ENCODE assay signal across 8 cellular contexts in the genomic region with DNA sequence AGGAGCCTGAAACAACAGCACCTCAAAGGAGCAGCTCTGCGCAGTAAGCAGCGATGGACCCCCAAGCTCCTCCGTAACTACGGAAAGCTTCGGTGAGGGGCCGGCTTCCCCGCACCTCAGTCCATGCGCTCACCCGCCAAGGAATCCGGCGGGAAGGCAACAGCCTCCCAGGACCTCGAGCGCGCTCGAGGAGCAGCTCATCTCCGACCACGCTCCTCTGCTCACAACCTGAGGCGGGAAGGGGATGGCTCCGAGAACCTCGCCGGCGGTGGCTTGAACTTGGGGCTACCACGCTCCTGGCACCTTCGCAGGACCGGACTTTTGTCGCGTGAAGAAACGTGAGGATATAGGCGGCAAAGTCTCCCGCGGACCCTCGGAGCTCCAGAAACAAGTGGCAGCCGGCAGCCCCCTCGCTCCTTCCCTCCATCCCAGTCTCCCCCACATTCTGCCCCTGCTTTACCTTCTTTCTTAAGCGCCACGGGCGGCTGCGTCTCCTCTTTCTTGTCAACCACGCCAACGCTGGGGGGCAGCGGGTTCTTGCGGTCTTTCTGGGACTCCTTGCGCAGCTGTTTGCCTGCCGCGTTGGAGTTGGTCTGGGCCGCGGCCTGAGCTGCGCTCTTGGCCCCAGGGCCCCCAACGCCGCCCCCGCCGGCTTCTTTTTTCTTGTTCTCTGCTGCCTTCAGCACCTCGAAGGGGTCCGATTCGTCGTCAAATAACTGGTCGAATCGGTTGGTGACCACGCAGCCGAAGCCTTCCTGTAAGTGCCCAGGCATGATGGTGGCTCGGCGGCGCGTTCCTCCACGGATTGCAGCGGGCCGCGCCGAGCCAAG. TPM values are rescaled to one million over a fixed set of nuclear protein-coding genes. Genes with fewer than 3 reads are reported as not detected.
A peak's percentile ranks its signal among the peaks of the same experiment; 100 is the strongest.
DNase-seq lines count a peak whose midpoint lies in the region; ATAC-seq, FAIRE-seq and TF ChIP-seq lines count a peak whose summit lies in the region.

No MANE protein-coding gene starts in this region.

- no peak for TF ChIP-seq CTCF in H1 (IDR thresholded peaks at IDR 0.05; ENCODE audit: control extremely low read depth in 1 of 3, insufficient read depth in 1 of 3, low read depth in 1 of 3, low read length in 3 of 3)

- peak overlapping the region; percentile 96 for H3K4ac ChIP-seq in H1 (replicated peaks; ENCODE audit: insufficient read length, low read depth, low read length)

- H3K4me2 ChIP-seq in H1 (ENCODE audit: insufficient read depth in 1 of 2, low read depth in 2 of 2, low read length in 2 of 2), result peak overlapping the region; percentile 69 to 91

- no peak overlapping the region for H2BK120ac ChIP-seq in H1 (replicated peaks; ENCODE audit: low read depth, low read length)

- peaks cover 50% of the 10 kb centered on the region for H3K4me1 Mint-ChIP-seq in activated CD4-positive, alpha-beta T cell treated with anti-CD3 and anti-CD28 coated beads, Interleukin-2, amount 10 ng/mL, durations not matched to agents 24 days and 14 days
- peaks cover 24 to 51% of the 10 kb centered on the region in 2 donors for H3K4me1 Mint-ChIP-seq in stimulated activated naive B cell treated with anti-CD40 and anti-IgM and Interleukin-4, amounts not matched to agents 10 μg/mL and 1 μg/mL and 100 μg/mL, for 72 hours

- H3K56ac ChIP-seq in H1 (replicated peaks; ENCODE audit: insufficient read length, low read depth, low read length), result peak overlapping the region; percentile 73

- intact Hi-C loops in activated CD4-positive, alpha-beta T cell treated with anti-CD3 and anti-CD28 coated beads, Interleukin-2, amount 10 ng/mL, durations not matched to agents 24 days and 14 days (cut with micrococcal nuclease), result loop anchor here (1.0 to 5.0 kb wide), 10 partner anchors 29 to 505 kb away; a partner anchor contains a TSS

- H3K9me3 ChIP-seq in H1 (ENCODE audit: insufficient read depth in 2 of 2, low read depth in 1 of 2, low read length in 1 of 2) (no peaks in the 10 kb centered on the region), mucosa of rectum (ENCODE audit: control insufficient read depth in 2 of 2, low read length in 2 of 2) (no peaks in the 10 kb centered on the region)

- H3K23ac ChIP-seq in H1 (ENCODE audit: insufficient read length), result no peak overlapping the region

- peaks cover 4 to 34% (median 12%) of the 10 kb centered on the region in 4 experiments; a peak in 7 of 8 replicates for H3K36me3 ChIP-seq in H1 (ENCODE audit: control insufficient read depth in 2 of 4, insufficient read depth in 4 of 4, low read length in 3 of 4)
- peaks cover 11 to 12% of the 10 kb centered on the region in 2 donors for H3K36me3 ChIP-seq in mucosa of rectum (ENCODE audit: control insufficient read depth in 2 of 2, insufficient read depth in 2 of 2, low read length in 2 of 2)

- H3K27ac ChIP-seq in H1 (ENCODE audit: low read depth, low read length), result peak overlapping the region; percentile 87
- H3K27ac ChIP-seq in mucosa of rectum (ENCODE audit: low read depth in 2 of 2, low read length in 2 of 2), result peak overlapping the region; percentile 45 to 93

- H2BK15ac ChIP-seq in H1 (ENCODE audit: low read length), result no peak overlapping the region

- no peak for FAIRE-seq in H1 (lab: Jason Lieb, UNC)

- peaks cover 26 to 43% of the 10 kb centered on the region in 2 experiments for H4K20me1 ChIP-seq in H1 (replicated peaks in 1 of 2; ENCODE audit: control insufficient read depth in 1 of 2, insufficient read depth in 2 of 2, low read length in 2 of 2)

- H2BK20ac ChIP-seq in H1 (ENCODE audit: low read length), result no peak overlapping the region

- peak overlapping the region; percentile 85 for H4K91ac ChIP-seq in H1 (replicated peaks; ENCODE audit: insufficient read length, low read length)

- peak overlapping the region; percentile 76 for H3K18ac ChIP-seq in H1 (ENCODE audit: extremely low read depth, low read length)

- H4K5ac ChIP-seq in H1 (ENCODE audit: insufficient read length, low read depth, low read length), result peak overlapping the region; percentile 87

- peak overlapping the region; percentile 69 for H2BK5ac ChIP-seq in H1 (ENCODE audit: low read depth, low read length)

- peak overlapping the region; percentile 95 to 100 (median 98) for H3K4me3 ChIP-seq in H1 (ENCODE audit: extremely low read depth in 1 of 4, insufficient read depth in 2 of 4, low read depth in 3 of 4, low read length in 4 of 4)
- H3K4me3 ChIP-seq in mucosa of rectum (ENCODE audit: low read length in 2 of 2), result peak overlapping the region; percentile 85 to 95

- no peak overlapping the region for H2AFZ ChIP-seq in H1 (ENCODE audit: low read length)

- ATAC-seq in GM19372 (IDR thresholded peaks at IDR 0.05; ENCODE audit: low read depth, unreplicated experiment) (peak; percentile 3), HG03521 (IDR thresholded peaks at IDR 0.05; ENCODE audit: unreplicated experiment) (peak; percentile 1), HG03469 (IDR thresholded peaks at IDR 0.05; ENCODE audit: unreplicated experiment) (no peak)
- ATAC-seq in stimulated activated naive B cell treated with anti-CD40 and anti-IgM and Interleukin-4, amounts not matched to agents 10 μg/mL and 1 μg/mL and 100 μg/mL, for 72 hours (replicated peaks), result peak; percentile 4 to 5

- H3K9ac ChIP-seq in H1 (replicated peaks in 1 of 4; ENCODE audit: extremely low read depth in 1 of 4, low read depth in 3 of 4, low read length in 3 of 4), result peak overlapping the region; percentile 94 to 99 (median 98)
- H3K9ac ChIP-seq in mucosa of rectum (ENCODE audit: low read depth in 1 of 2, low read length in 2 of 2), result peak overlapping the region; percentile 72 to 84

- WGBS in H1 (ENCODE audit: extremely low coverage in 1 of 2, insufficient coverage in 1 of 2, insufficient read length in 1 of 2, insufficient replicate concordance in 2 of 2, low coverage in 1 of 2, low lambda C conversion rate in 2 of 2, missing lambda C conversion rate in 1 of 2), 2 experiments, result 1% methylated on average over 51 of the region's 69 CpGs; no CpG with 5 or more reads in 1 of the 2 experiments

- no peak for TF ChIP-seq POLR2A in H1 (IDR thresholded peaks at IDR 0.05; ENCODE audit: control extremely low read depth in 1 of 2, low read depth in 2 of 2, low read length in 2 of 2)

- H3K79me2 ChIP-seq in H1 (ENCODE audit: control insufficient read depth in 1 of 2, insufficient read depth in 2 of 2, low read length in 2 of 2), result peaks cover 44 to 64% of the 10 kb centered on the region in 2 experiments

- H4K8ac ChIP-seq in H1 (ENCODE audit: extremely low read depth, insufficient read depth, low read length), result peak overlapping the region; percentile 97

- H3K27me3 Mint-ChIP-seq in activated CD4-positive, alpha-beta T cell treated with anti-CD3 and anti-CD28 coated beads, Interleukin-2, amount 10 ng/mL, durations not matched to agents 24 days and 14 days, result no peaks in the 10 kb centered on the region
- H3K27me3 Mint-ChIP-seq in stimulated activated naive B cell treated with anti-CD40 and anti-IgM and Interleukin-4, amounts not matched to agents 10 μg/mL and 1 μg/mL and 100 μg/mL, for 72 hours, result no peaks in the 10 kb centered on the region

- H3K9me3 Mint-ChIP-seq in activated CD4-positive, alpha-beta T cell treated with anti-CD3 and anti-CD28 coated beads, Interleukin-2, amount 10 ng/mL, durations not matched to agents 24 days and 14 days, result no peaks in the 10 kb centered on the region
- no peaks in the 10 kb centered on the region for H3K9me3 Mint-ChIP-seq in stimulated activated naive B cell treated with anti-CD40 and anti-IgM and Interleukin-4, amounts not matched to agents 10 μg/mL and 1 μg/mL and 100 μg/mL, for 72 hours

- H3K27ac Mint-ChIP-seq in activated CD4-positive, alpha-beta T cell treated with anti-CD3 and anti-CD28 coated beads, Interleukin-2, amount 10 ng/mL, durations not matched to agents 24 days and 14 days, result peak overlapping the region; percentile 98
- peak overlapping the region; percentile 100 for H3K27ac Mint-ChIP-seq in stimulated activated naive B cell treated with anti-CD40 and anti-IgM and Interleukin-4, amounts not matched to agents 10 μg/mL and 1 μg/mL and 100 μg/mL, for 72 hours

- H3K27me3 ChIP-seq in H1 (replicated peaks in 1 of 4; ENCODE audit: control insufficient read depth in 3 of 4, extremely low read depth in 1 of 4, insufficient read depth in 3 of 4, low read length in 3 of 4), result no peaks in the 10 kb centered on the region
- no peaks in the 10 kb centered on the region for H3K27me3 ChIP-seq in mucosa of rectum (ENCODE audit: control insufficient read depth in 2 of 2, insufficient read depth in 2 of 2, low read length in 2 of 2)

- H3K14ac ChIP-seq in H1 (ENCODE audit: insufficient read length), result peak overlapping the region; percentile 97

- H3K4me1 ChIP-seq in H1 (replicated peaks in 1 of 4; ENCODE audit: control insufficient read depth in 3 of 4, insufficient read depth in 4 of 4, low read length in 3 of 4) (peaks cover 0 to 12% (median 2%) of the 10 kb centered on the region in 4 experiments; a peak in 3 of 7 replicates), mucosa of rectum (ENCODE audit: control insufficient read depth in 2 of 2, insufficient read depth in 2 of 2, low read length in 2 of 2) (peaks cover 7 to 9% of the 10 kb centered on the region in 2 donors)

- no peaks in the 10 kb centered on the region for H3K79me1 ChIP-seq in H1 (ENCODE audit: low read depth, low read length)

- H3K36me3 Mint-ChIP-seq in activated CD4-positive, alpha-beta T cell treated with anti-CD3 and anti-CD28 coated beads, Interleukin-2, amount 10 ng/mL, durations not matched to agents 24 days and 14 days (ENCODE audit: low read depth), result peaks cover 56% of the 10 kb centered on the region
- peaks cover 43 to 46% of the 10 kb centered on the region in 2 donors for H3K36me3 Mint-ChIP-seq in stimulated activated naive B cell treated with anti-CD40 and anti-IgM and Interleukin-4, amounts not matched to agents 10 μg/mL and 1 μg/mL and 100 μg/mL, for 72 hours

- POLR2A ChIA-PET in H1 (lab: Charles Lee; ENCODE audit: partially characterized antibody), result interaction anchor here (0.6 to 7.8 kb wide), 35 partner anchors 11 to 1836 kb away, joined by 3 to 153 read pairs (median 5); a partner anchor contains a TSS

- 0 out of 2 replicates have a peak overlapping the region, but pooled peaks have one; percentile 47 for H2AK5ac ChIP-seq in H1 (ENCODE audit: low read depth, low read length)

- H3K4me3 Mint-ChIP-seq in activated CD4-positive, alpha-beta T cell treated with anti-CD3 and anti-CD28 coated beads, Interleukin-2, amount 10 ng/mL, durations not matched to agents 24 days and 14 days, result peak overlapping the region; percentile 95
- peak overlapping the region; percentile 99 for H3K4me3 Mint-ChIP-seq in stimulated activated naive B cell treated with anti-CD40 and anti-IgM and Interleukin-4, amounts not matched to agents 10 μg/mL and 1 μg/mL and 100 μg/mL, for 72 hours

- TF ChIP-seq RAD21 in H1 (IDR thresholded peaks at IDR 0.05 in 1 of 2, conservative IDR thresholded peaks at IDR 0.05 in 1 of 2; ENCODE audit: low read depth in 2 of 2, low read length in 2 of 2), result no peak

- H3K23me2 ChIP-seq in H1 (ENCODE audit: low read depth, low read length), result peaks cover 7% of the 10 kb centered on the region

- no peak overlapping the region for H2BK12ac ChIP-seq in H1 (ENCODE audit: low read depth, low read length)

- DNase-seq in AG08395 (ENCODE audit: low spot score), result peak; percentile 22
- DNase-seq in activated CD4-positive, alpha-beta T cell treated with anti-CD3 and anti-CD28 coated beads, Interleukin-2, amount 10 ng/mL, durations not matched to agents 24 days and 14 days, result peak; percentile 80
- no peak for DNase-seq in H1 (ENCODE audit: low read depth in 1 of 2, low spot score in 2 of 2)
- DNase-seq in stimulated activated naive B cell treated with anti-CD40 and anti-IgM and Interleukin-4, amounts not matched to agents 10 μg/mL and 1 μg/mL and 100 μg/mL, for 72 hours, result peak; percentile 10

- CTCF ChIA-PET in H1 (lab: Charles Lee; ENCODE audit: partially characterized antibody), result interaction anchor here (0.6 to 6.7 kb wide), 12 partner anchors 13 to 316 kb away, joined by 3 to 40 read pairs (median 4); no protein-coding TSS in a partner anchor

- TF ChIP-seq EP300 in H1 (IDR thresholded peaks at IDR 0.05; ENCODE audit: borderline replicate concordance in 1 of 2, low read depth in 2 of 2, low read length in 2 of 2), result no peak

RNA-seq across cellular contexts. Expression of a gene that starts 0.5 kb away (rescaled TPM):
- 619 and 630 TPM in 2 replicates for total RNA-seq in activated CD4-positive, alpha-beta T cell treated with anti-CD3 and anti-CD28 coated beads, Interleukin-2, amount 10 ng/mL, durations not matched to agents 24 days and 14 days
- total RNA-seq in H1 (2021; fragmentation: NEBNext Ultra II Directional; extraction: Animal tissue kit (Norgen Biotek cat#: 25700)), result 536 and 539 TPM in 2 replicates
- polyA plus RNA-seq in H1 (2011; rRNA removed), result 220 and 229 TPM in 2 replicates
- 513 TPM for polyA plus RNA-seq in H1 (2011; cell fraction: cytosol; rRNA removed)
- 129 TPM for polyA plus RNA-seq in H1 (2011; cell fraction: nucleus; rRNA removed)
- 435 to 536 TPM (median 461 TPM) in 4 replicates for polyA plus RNA-seq in H1 (2012, experiment 1 of 2)
- 73.0 TPM for polyA plus RNA-seq in H1 (2012, experiment 2 of 2)
- 541 TPM for polyA plus RNA-seq in H1 (2013, experiment 1 of 2)
- 542 TPM for polyA plus RNA-seq in H1 (2013, experiment 2 of 2)
- polyA minus RNA-seq in H1 (2011; rRNA and poly(A)+ RNA removed), result 94.6 and 100 TPM in 2 replicates
- polyA minus RNA-seq in H1 (2011; cell fraction: cytosol; rRNA and poly(A)+ RNA removed), result 229 TPM
- polyA minus RNA-seq in H1 (2011; cell fraction: nucleus; rRNA and poly(A)+ RNA removed), result 159 TPM

Comparison
In these comparisons a context has a peak if more than half of its experiments do, and no peak if none do; other contexts are left out.
1. DNase-seq: peak in AG08395 (single experiment), activated CD4-positive, alpha-beta T cell treated with anti-CD3 and anti-CD28 coated beads, Interleukin-2, amount 10 ng/mL, durations not matched to agents 24 days and 14 days (single experiment) and stimulated activated naive B cell treated with anti-CD40 and anti-IgM and Interleukin-4, amounts not matched to agents 10 μg/mL and 1 μg/mL and 100 μg/mL, for 72 hours (single experiment); none in H1 (0 of 2).